Comparison of ENCODE assay signal across 1 cellular context in genomic region chr2:25256486-25256875, GRCh38.
TF ChIP-seq lines count a peak whose summit lies in the region.

No MANE protein-coding gene starts in this region.

TF ChIP-seq in K562, 482 proteins besides CTCF, POLR2A, EP300 and RAD21 (continued from another document and continues in another):
- TF ChIP-seq ZNF449 (CRISPR knock-in tag; IDR thresholded peaks at IDR 0.05) = peak; percentile 65; the same call in 1 of the 2 replicates
- TF ChIP-seq ZNF75A (CRISPR knock-in tag; IDR thresholded peaks at IDR 0.05) = no peak
- peak; percentile 54; the same call in 1 of the 2 replicates for TF ChIP-seq STAT5A (IDR thresholded peaks at IDR 0.05; ENCODE audit: borderline replicate concordance, low read length)
- TF ChIP-seq GATAD2A (IDR thresholded peaks at IDR 0.05) = peak; percentile 19; the same call in 1 of the 2 replicates
- peak; percentile 22; the same call in 1 of the 2 replicates for TF ChIP-seq L3MBTL2 (IDR thresholded peaks at IDR 0.05)
- peak; percentile 88 for TF ChIP-seq ZNF766 (CRISPR knock-in tag; conservative IDR thresholded peaks at IDR 0.05)
- peak; percentile 51; the same call in 1 of the 2 replicates for TF ChIP-seq VEZF1 (CRISPR knock-in tag; IDR thresholded peaks at IDR 0.05)
- TF ChIP-seq ZBTB33 (CRISPR knock-in tag; IDR thresholded peaks at IDR 0.05) = no peak
- peak; percentile 54; the same call in 1 of the 2 replicates for TF ChIP-seq POLR2AphosphoS5 (IDR thresholded peaks at IDR 0.05; ENCODE audit: control insufficient read depth, insufficient read depth, low read depth, low read length)
- no peak for TF ChIP-seq RBM17 (IDR thresholded peaks at IDR 0.05; ENCODE audit: borderline replicate concordance, low read depth, low read length)
- no peak for TF ChIP-seq ZNF212 (CRISPR knock-in tag; IDR thresholded peaks at IDR 0.05)
- peak; percentile 68; the same call in 1 of the 2 replicates for TF ChIP-seq ZBTB9 (CRISPR knock-in tag; IDR thresholded peaks at IDR 0.05)
- TF ChIP-seq TEAD4 (IDR thresholded peaks at IDR 0.05; ENCODE audit: low read length) = peak; percentile 96
- TF ChIP-seq TEAD4 (CRISPR knock-in tag; IDR thresholded peaks at IDR 0.05; ENCODE audit: borderline replicate concordance) = no peak
- no peak for TF ChIP-seq BRF2 (IDR thresholded peaks at IDR 0.05; ENCODE audit: borderline replicate concordance, insufficient read depth, insufficient read length)
- peak; percentile 93 for TF ChIP-seq SMARCA4 (IDR thresholded peaks at IDR 0.05)
- peak; percentile 91 for TF ChIP-seq PML (IDR thresholded peaks at IDR 0.05; ENCODE audit: low read length)
- no peak for TF ChIP-seq EHMT2 (IDR thresholded peaks at IDR 0.05)
- TF ChIP-seq TAL1 (IDR thresholded peaks at IDR 0.05) = peak; percentile 98
- no peak for TF ChIP-seq SAFB2 (IDR thresholded peaks at IDR 0.05; ENCODE audit: borderline replicate concordance, low read depth, low read length, severe bottlenecking)
- no peak for TF ChIP-seq RERE (CRISPR knock-in tag; IDR thresholded peaks at IDR 0.05; ENCODE audit: borderline replicate concordance)
- TF ChIP-seq ZNF197 (CRISPR knock-in tag; IDR thresholded peaks at IDR 0.05; ENCODE audit: low read depth) = peak; percentile 82; the same call in 1 of the 2 replicates
- TF ChIP-seq PKNOX1 (IDR thresholded peaks at IDR 0.05) = peak; percentile 72
- no peak for TF ChIP-seq ZNF354B (CRISPR knock-in tag; IDR thresholded peaks at IDR 0.05)
- no peak for TF ChIP-seq RBM39 (optimal IDR thresholded peaks at IDR 0.05; ENCODE audit: low read depth, low read length)
- TF ChIP-seq ZNF584 (CRISPR knock-in tag; IDR thresholded peaks at IDR 0.05; ENCODE audit: low read depth) = no peak
- TF ChIP-seq PCBP1 (IDR thresholded peaks at IDR 0.05; ENCODE audit: low read depth, low read length, poor library complexity, severe bottlenecking) = no peak
- no peak for TF ChIP-seq ZNF592 (IDR thresholded peaks at IDR 0.05)
- TF ChIP-seq AFF1 (IDR thresholded peaks at IDR 0.05; ENCODE audit: low read depth in 1 of 2, partially characterized antibody in 2 of 2) = peak in 1 of 2 experiments; percentile 71
- TF ChIP-seq ZKSCAN8 (CRISPR knock-in tag; IDR thresholded peaks at IDR 0.05) = no peak
- peak; percentile 72 for TF ChIP-seq NCOA4 (IDR thresholded peaks at IDR 0.05; ENCODE audit: partially characterized antibody)
- TF ChIP-seq SNAPC5 (CRISPR knock-in tag; IDR thresholded peaks at IDR 0.05) = no peak
- peak; percentile 70; the same call in 1 of the 2 replicates for TF ChIP-seq HDAC2 (IDR thresholded peaks at IDR 0.05)
